ENCODE assay signal across 8 cellular contexts in the genomic region with DNA sequence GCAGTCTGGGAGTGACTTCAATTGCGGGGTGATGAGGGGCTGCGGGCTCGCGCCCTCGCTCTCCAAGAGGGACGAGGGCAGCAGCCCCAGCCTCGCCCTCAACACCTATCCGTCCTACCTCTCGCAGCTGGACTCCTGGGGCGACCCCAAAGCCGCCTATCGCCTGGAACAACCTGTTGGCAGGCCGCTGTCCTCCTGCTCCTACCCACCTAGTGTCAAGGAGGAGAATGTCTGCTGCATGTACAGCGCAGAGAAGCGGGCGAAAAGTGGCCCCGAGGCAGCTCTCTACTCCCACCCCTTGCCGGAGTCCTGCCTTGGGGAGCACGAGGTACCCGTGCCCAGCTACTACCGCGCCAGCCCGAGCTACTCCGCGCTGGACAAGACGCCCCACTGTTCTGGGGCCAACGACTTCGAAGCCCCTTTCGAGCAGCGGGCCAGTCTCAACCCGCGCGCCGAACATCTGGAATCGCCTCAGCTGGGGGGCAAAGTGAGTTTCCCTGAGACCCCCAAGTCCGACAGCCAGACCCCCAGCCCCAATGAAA. TPM values are rescaled to one million over a fixed set of nuclear protein-coding genes. Genes with fewer than 3 reads are reported as not detected.
A peak's percentile ranks its signal among the peaks of the same experiment; 100 is the strongest.
DNase-seq lines count a peak whose midpoint lies in the region; ATAC-seq and TF ChIP-seq lines count a peak whose summit lies in the region.

No MANE protein-coding gene starts in this region.

- POLR2A ChIA-PET in A673 (lab: Charles Lee; ENCODE audit: low non-redundant PET): interaction anchor here (0.5 to 0.7 kb wide), 4 partner anchors 205 to 308 kb away, joined by 3 to 15 read pairs (median 4); no protein-coding TSS in a partner anchor

- no peak overlapping the region for H2BK5ac ChIP-seq in H9 (ENCODE audit: insufficient read length, low read length)

- no peak for ATAC-seq in HG03439 (IDR thresholded peaks at IDR 0.05; ENCODE audit: unreplicated experiment)

- peaks cover 100% of the 10 kb centered on the region for H3K27me3 Mint-ChIP-seq in H9 (ENCODE audit: low read depth)
- H3K27me3 Mint-ChIP-seq in activated naive CD8-positive, alpha-beta T cell treated with anti-CD3 and anti-CD28 coated beads for 36 hours: peaks cover 97% of the 10 kb centered on the region

- no peak overlapping the region for H2AK5ac ChIP-seq in H9 (ENCODE audit: insufficient read length, low read length)

- H4K91ac ChIP-seq in H9 (ENCODE audit: insufficient read length, low read depth, low read length): no peak overlapping the region

- H3K36me3 ChIP-seq in A673 (ENCODE audit: insufficient read depth, low read length, poor library complexity, severe bottlenecking) (no peaks in the 10 kb centered on the region), uterus (no peaks in the 10 kb centered on the region)

- H3K9ac ChIP-seq in H9 (ENCODE audit: extremely low read depth, insufficient read length, low read length): no peak overlapping the region

- H3K9me3 ChIP-seq in A673 (ENCODE audit: low read depth, low read length, poor library complexity, severe bottlenecking): no peaks in the 10 kb centered on the region
- no peaks in the 10 kb centered on the region for H3K9me3 ChIP-seq in H9 (ENCODE audit: control insufficient read depth, low read depth, low read length)
- no peaks in the 10 kb centered on the region for H3K9me3 ChIP-seq in uterus

- no CpG with 5 or more reads among the region's 36 CpGs for WGBS in H9 (ENCODE audit: extremely low coverage, insufficient read length, low lambda C conversion rate)

- no peak overlapping the region for H3K14ac ChIP-seq in H9 (ENCODE audit: insufficient read depth, low read length)

- H3K27ac ChIP-seq in A673 (ENCODE audit: low read depth, low read length, poor library complexity, severe bottlenecking) (peak overlapping the region; percentile 81), H9 (ENCODE audit: insufficient read length, low read depth, low read length) (no peak overlapping the region), uterus (peak overlapping the region in 1 of 2 donors; percentile 27)

- H2BK12ac ChIP-seq in H9 (ENCODE audit: insufficient read length, low read depth, low read length): no peak overlapping the region

- peaks cover 3 to 8% of the 10 kb centered on the region in 2 experiments; a peak in 2 of 4 replicates for H3K4me1 Mint-ChIP-seq in H9
- peaks cover 27% of the 10 kb centered on the region for H3K4me1 Mint-ChIP-seq in activated naive CD8-positive, alpha-beta T cell treated with anti-CD3 and anti-CD28 coated beads for 36 hours

- no peak overlapping the region for H2BK20ac ChIP-seq in H9 (ENCODE audit: low read depth, low read length, poor library complexity, severe bottlenecking)

- CTCF ChIA-PET in A673 (lab: Charles Lee): interaction anchor here (0.5 to 3.4 kb wide), 27 partner anchors 9 to 395 kb away, joined by 3 to 32 read pairs (median 6); a partner anchor contains a TSS

- H3K23me2 ChIP-seq in H9 (ENCODE audit: insufficient read length, low read depth, low read length, poor library complexity, severe bottlenecking): no peaks in the 10 kb centered on the region

- no peak overlapping the region for H3K27ac Mint-ChIP-seq in H9
- no peak overlapping the region for H3K27ac Mint-ChIP-seq in activated naive CD8-positive, alpha-beta T cell treated with anti-CD3 and anti-CD28 coated beads for 36 hours

- no peak overlapping the region for H2BK120ac ChIP-seq in H9 (ENCODE audit: low read depth, low read length, poor library complexity, severe bottlenecking)

- no peak overlapping the region for H2AFZ ChIP-seq in H9 (ENCODE audit: low read length)

- H3K9me3 Mint-ChIP-seq in H9: peaks cover 3 to 11% of the 10 kb centered on the region in 2 experiments; a peak in 4 of 5 replicates
- H3K9me3 Mint-ChIP-seq in activated naive CD8-positive, alpha-beta T cell treated with anti-CD3 and anti-CD28 coated beads for 36 hours: no peaks in the 10 kb centered on the region

- no peak overlapping the region for H3K18ac ChIP-seq in H9 (ENCODE audit: insufficient read length, low read depth, low read length)

- H3K4me2 ChIP-seq in H9 (ENCODE audit: insufficient read depth, insufficient read length, low read length): no peak overlapping the region

- H3K27me3 ChIP-seq in A673 (replicated peaks; ENCODE audit: insufficient read depth, low read depth, low read length, poor library complexity) (no peaks in the 10 kb centered on the region), H9 (ENCODE audit: insufficient read depth, low read length) (peaks cover 95% of the 10 kb centered on the region), uterus (peaks cover 12 to 82% of the 10 kb centered on the region in 2 donors)

- TF ChIP-seq CTCF in A673 (conservative IDR thresholded peaks at IDR 0.05; ENCODE audit: low read depth, low read length) (no peak), H9 (conservative IDR thresholded peaks at IDR 0.05) (no peak), uterus (IDR thresholded peaks at IDR 0.05) (peak in 1 of 4 experiments; percentile 3)

- intact Hi-C loops in A673 (cut with micrococcal nuclease; ENCODE audit: unreplicated experiment): loop anchor here (2.0 to 10.0 kb wide), 2 partner anchors 221 to 389 kb away; no protein-coding TSS in a partner anchor
- intact Hi-C loops in uterus (cut with DNase I; ENCODE audit: low total_unique reads): no loop called here

- H3K79me2 ChIP-seq in H9 (ENCODE audit: insufficient read depth, low read length): no peaks in the 10 kb centered on the region

- H3K36me3 Mint-ChIP-seq in H9 (ENCODE audit: insufficient read depth in 1 of 3, low read depth in 3 of 3): no peaks in the 10 kb centered on the region; a peak in 2 of 7 replicates
- no peaks in the 10 kb centered on the region for H3K36me3 Mint-ChIP-seq in activated naive CD8-positive, alpha-beta T cell treated with anti-CD3 and anti-CD28 coated beads for 36 hours

- no peaks in the 10 kb centered on the region for H4K20me1 ChIP-seq in H9 (ENCODE audit: control insufficient read depth, insufficient read depth, insufficient read length)

- H3K4me3 ChIP-seq in A673 (ENCODE audit: low read depth, low read length, poor library complexity, severe bottlenecking) (peak overlapping the region; percentile 72), uterus (peak overlapping the region in 1 of 2 donors; percentile 39)

- DNase-seq in A673 (ENCODE audit: low spot score): peak; percentile 67
- peak; percentile 68 for DNase-seq in H9
- DNase-seq in activated naive CD8-positive, alpha-beta T cell treated with anti-CD3 and anti-CD28 coated beads for 36 hours: no peak
- DNase-seq in myocyte (ENCODE audit: low read depth): peak; percentile 37
- DNase-seq in effector CD8-positive, alpha-beta T cell (lab: John Stamatoyannopoulos, UW): no peak
- no peak for DNase-seq in AG20443 (ENCODE audit: low spot score)
- DNase-seq in uterus: no peak

- BruUV-seq in A673 (replicated peaks; lab: Mats Ljungman, UMichigan): no TSS peak

- H4K5ac ChIP-seq in H9 (ENCODE audit: insufficient read length, low read depth, low read length): no peak overlapping the region

- no peak overlapping the region for H3K4ac ChIP-seq in H9 (ENCODE audit: low read depth, low read length)

- peaks cover 43% of the 10 kb centered on the region for H3K4me1 ChIP-seq in A673 (ENCODE audit: insufficient read depth, low read length, poor library complexity, severe bottlenecking)
- H3K4me1 ChIP-seq in H9 (ENCODE audit: insufficient read depth, low read length): no peaks in the 10 kb centered on the region
- H3K4me1 ChIP-seq in uterus: peaks cover 0 to 11% of the 10 kb centered on the region in 2 donors

- no peak overlapping the region for H4K8ac ChIP-seq in H9 (replicated peaks; ENCODE audit: insufficient read length, low read depth, low read length)

- no peak for TF ChIP-seq POLR2A in uterus (IDR thresholded peaks at IDR 0.05)

- H3K23ac ChIP-seq in H9 (ENCODE audit: insufficient read length, low read depth, low read length): no peak overlapping the region

- H3K56ac ChIP-seq in H9 (ENCODE audit: insufficient read length, low read depth, low read length): no peak overlapping the region

- H2BK15ac ChIP-seq in H9 (ENCODE audit: low read depth, low read length): no peak overlapping the region

- no peaks in the 10 kb centered on the region for H3K79me1 ChIP-seq in H9 (ENCODE audit: insufficient read depth, low read depth, low read length, poor library complexity, severe bottlenecking)

- no peak overlapping the region for H3T11ph ChIP-seq in H9 (ENCODE audit: low read length)

- H3K4me3 Mint-ChIP-seq in H9: peak overlapping the region in 1 of 2 experiments; percentile 63; a peak in 3 of 5 replicates
- peak overlapping the region; percentile 4 for H3K4me3 Mint-ChIP-seq in activated naive CD8-positive, alpha-beta T cell treated with anti-CD3 and anti-CD28 coated beads for 36 hours

RNA-seq across cellular contexts. Expression of a gene that starts 0.5 kb away (rescaled TPM):
- total RNA-seq in A673 (2021) (27.8 and 30.4 TPM in 2 replicates), H9 (2021) (not detected in 2 replicates), myocyte (3.7 and 4.0 TPM in 2 replicates), uterus (10 to 100 TPM in 1 of 4 donors, 1 to 10 TPM in 2, not detected in 1; 1.3 to 12.4 (median 3.2) TPM)
- not detected for total RNA-seq in activated naive CD8-positive, alpha-beta T cell treated with anti-CD3 and anti-CD28 coated beads for 36 hours
- polyA plus RNA-seq in myocyte (2012): 16.6 TPM

RNA-seq across cellular contexts. Expression of a gene that starts 10.7 kb away (rescaled TPM):
- total RNA-seq in A673 (2021) (5.4 and 5.5 TPM in 2 replicates), H9 (2021) (not detected in 2 replicates), myocyte (1.4 and 1.7 TPM in 2 replicates), uterus (1 to 10 TPM in 3 of 4 donors, not detected in 1; 1.2 to 4.1 (median 2.1) TPM)
- not detected for total RNA-seq in activated naive CD8-positive, alpha-beta T cell treated with anti-CD3 and anti-CD28 coated beads for 36 hours
- 3.1 TPM for polyA plus RNA-seq in myocyte (2012)

RNA-seq across cellular contexts. Expression of a gene that starts 12.5 kb away (rescaled TPM):
- total RNA-seq in A673 (2021) (5.7 and 7.0 TPM in 2 replicates), H9 (2021) (not detected in 2 replicates), myocyte (2.2 TPM in 2 replicates), uterus (1 to 10 TPM in 1 of 4 donors, under 1 TPM in 1, not detected in 2; 0.69 to 3.3 TPM)
- not detected for total RNA-seq in activated naive CD8-positive, alpha-beta T cell treated with anti-CD3 and anti-CD28 coated beads for 36 hours
- 2.3 TPM for polyA plus RNA-seq in myocyte (2012)

RNA-seq across cellular contexts. Expression of a gene that starts 14.5 kb away (rescaled TPM):
- 21.1 and 22.3 TPM in 2 replicates for total RNA-seq in A673 (2021)
- total RNA-seq in H9 (2021): not detected in 2 replicates
- total RNA-seq in activated naive CD8-positive, alpha-beta T cell treated with anti-CD3 and anti-CD28 coated beads for 36 hours: not detected
- 9.6 and 11.7 TPM in 2 replicates for total RNA-seq in myocyte
- polyA plus RNA-seq in myocyte (2012): 11.8 TPM
- 1 to 10 TPM in 3 of 4 donors, not detected in 1; 1.5 to 7.8 (median 1.7) TPM for total RNA-seq in uterus

RNA-seq across cellular contexts. Expression of a gene that starts 23.4 kb away (rescaled TPM):
- 10.9 and 11.1 TPM in 2 replicates for total RNA-seq in A673 (2021)
- not detected in 2 replicates for total RNA-seq in H9 (2021)
- total RNA-seq in activated naive CD8-positive, alpha-beta T cell treated with anti-CD3 and anti-CD28 coated beads for 36 hours: not detected
- total RNA-seq in myocyte: 9.9 and 11.4 TPM in 2 replicates
- 23.7 TPM for polyA plus RNA-seq in myocyte (2012)
- 1 to 10 TPM in 1 of 4 donors, under 1 TPM in 2, not detected in 1; 0.29 to 7.2 (median 0.35) TPM for total RNA-seq in uterus

Comparison
In these comparisons a context has a peak if more than half of its experiments do, and no peak if none do; other contexts are left out.
1. DNase-seq: peak in A673 (single experiment), H9 (single experiment) and myocyte (single experiment); none in activated naive CD8-positive, alpha-beta T cell treated with anti-CD3 and anti-CD28 coated beads for 36 hours (single experiment), effector CD8-positive, alpha-beta T cell (single experiment), AG20443 (single experiment) and uterus (0 of 2).